ENCODE assay signal across 8 cellular contexts in genomic region chr12:69330475-69331473, GRCh38. TPM values are rescaled to one million over a fixed set of nuclear protein-coding genes. Genes with fewer than 3 reads are reported as not detected.
DNase-seq lines count a peak whose midpoint lies in the region; ATAC-seq and TF ChIP-seq lines count a peak whose summit lies in the region.

No MANE protein-coding gene starts in this region.

- peak; percentile 73 to 74 for ATAC-seq in CD4-positive, CD25-positive, alpha-beta regulatory T cell (ENCODE audit: low read depth in 2 of 2)
- peak; percentile 70 for ATAC-seq in GM19463 (IDR thresholded peaks at IDR 0.05; ENCODE audit: unreplicated experiment)
- peak; percentile 78 for ATAC-seq in activated CD4-positive, alpha-beta T cell treated with anti-CD3 and anti-CD28 coated beads for 36 hours

- peaks cover 27 to 61% (median 45%) of the 10 kb centered on the region in 4 donors for H3K4me1 Mint-ChIP-seq in CD4-positive, CD25-positive, alpha-beta regulatory T cell
- peaks cover 36% of the 10 kb centered on the region for H3K4me1 Mint-ChIP-seq in activated CD4-positive, alpha-beta T cell treated with anti-CD3 and anti-CD28 coated beads for 36 hours

- TF ChIP-seq CTCF in HL-60 (IDR thresholded peaks at IDR 0.05; ENCODE audit: insufficient read depth, low read length): no peak

- POLR2A ChIA-PET in activated CD4-positive, alpha-beta T cell treated with anti-CD3 and anti-CD28 coated beads for 36 hours (lab: Charles Lee): interaction anchor here (0.5 to 1.3 kb wide), 5 partner anchors 12 to 522 kb away, joined by 3 to 5 read pairs (median 3); no protein-coding TSS in a partner anchor

- CTCF ChIA-PET in activated CD4-positive, alpha-beta T cell treated with anti-CD3 and anti-CD28 coated beads for 36 hours (lab: Charles Lee): interaction anchor here (0.6 to 2.4 kb wide), 12 partner anchors 12 to 240 kb away, joined by 3 to 15 read pairs (median 4); no protein-coding TSS in a partner anchor

- H3K36me3 Mint-ChIP-seq in CD4-positive, CD25-positive, alpha-beta regulatory T cell: peaks cover 9% of the 10 kb centered on the region
- H3K36me3 Mint-ChIP-seq in activated CD4-positive, alpha-beta T cell treated with anti-CD3 and anti-CD28 coated beads for 36 hours (ENCODE audit: low read depth): no peaks in the 10 kb centered on the region

- intact Hi-C loops in activated CD4-positive, alpha-beta T cell treated with anti-CD3 and anti-CD28 coated beads for 36 hours (cut with DNase I, micrococcal nuclease): loop anchor here (1.0 to 10.0 kb wide), 3 partner anchors 27 to 176 kb away; no protein-coding TSS in a partner anchor

- H3K9me3 ChIP-seq in CD4-positive, CD25-positive, alpha-beta regulatory T cell (ENCODE audit: control insufficient read depth in 2 of 2, low read length in 2 of 2): no peaks in the 10 kb centered on the region

- DNase-seq in CD4-positive, CD25-positive, alpha-beta regulatory T cell: peak; percentile 40 to 89 (median 82)
- DNase-seq in HL-60 (ENCODE audit: low read depth in 1 of 2, low spot score in 1 of 2) (peak in 1 of 2 experiments; percentile 56), dermis blood vessel endothelial cell (peak; percentile 15), midbrain (lab: John Stamatoyannopoulos, UW) (peak; percentile 12), NCI-H345 treated with DMSO at 0.1 percent for 48 hours (lab: John Stamatoyannopoulos, UW; ENCODE audit: unreplicated experiment) (no peak)
- DNase-seq in activated CD4-positive, alpha-beta T cell treated with anti-CD3 and anti-CD28 coated beads for 36 hours: peak; percentile 72
- peak; percentile 67 for DNase-seq in stimulated activated CD8-positive, alpha-beta memory T cell treated with anti-CD3 and anti-CD28 coated beads, Interleukin-4, amount 100 ng/mL, for 48 hours

- H3K4me1 ChIP-seq in CD4-positive, CD25-positive, alpha-beta regulatory T cell (ENCODE audit: control insufficient read depth, insufficient read depth, low read length, poor library complexity, severe bottlenecking): peaks cover 39% of the 10 kb centered on the region

- no peaks in the 10 kb centered on the region for H3K9me3 Mint-ChIP-seq in CD4-positive, CD25-positive, alpha-beta regulatory T cell
- no peaks in the 10 kb centered on the region for H3K9me3 Mint-ChIP-seq in activated CD4-positive, alpha-beta T cell treated with anti-CD3 and anti-CD28 coated beads for 36 hours (ENCODE audit: low read depth)

- peak overlapping the region; percentile 85 to 100 (median 96) for H3K4me3 Mint-ChIP-seq in CD4-positive, CD25-positive, alpha-beta regulatory T cell
- peak overlapping the region; percentile 72 for H3K4me3 Mint-ChIP-seq in activated CD4-positive, alpha-beta T cell treated with anti-CD3 and anti-CD28 coated beads for 36 hours

- H3K27ac ChIP-seq in CD4-positive, CD25-positive, alpha-beta regulatory T cell (ENCODE audit: insufficient read depth, low read length, poor library complexity, severe bottlenecking): peak overlapping the region; percentile 87
- H3K27ac ChIP-seq in HL-60 (replicated peaks): peak overlapping the region; percentile 94

- peak overlapping the region; percentile 97 for H3K4me3 ChIP-seq in CD4-positive, CD25-positive, alpha-beta regulatory T cell (ENCODE audit: low read depth, low read length)
- peak overlapping the region; percentile 42 for H3K4me3 ChIP-seq in HL-60 (replicated peaks; ENCODE audit: insufficient read depth, low read length)

- H3K27ac Mint-ChIP-seq in CD4-positive, CD25-positive, alpha-beta regulatory T cell: peak overlapping the region; percentile 96 to 100 (median 96)
- peak overlapping the region; percentile 82 for H3K27ac Mint-ChIP-seq in activated CD4-positive, alpha-beta T cell treated with anti-CD3 and anti-CD28 coated beads for 36 hours

- H3K27me3 ChIP-seq in CD4-positive, CD25-positive, alpha-beta regulatory T cell (ENCODE audit: control insufficient read depth, insufficient read depth, low read length): no peaks in the 10 kb centered on the region
- no peaks in the 10 kb centered on the region for H3K27me3 ChIP-seq in HL-60 (ENCODE audit: insufficient read depth, poor library complexity, severe bottlenecking)

- H3K36me3 ChIP-seq in CD4-positive, CD25-positive, alpha-beta regulatory T cell (ENCODE audit: control insufficient read depth, insufficient read depth, low read length): no peaks in the 10 kb centered on the region

- H3K27me3 Mint-ChIP-seq in CD4-positive, CD25-positive, alpha-beta regulatory T cell: peaks cover 11% of the 10 kb centered on the region
- no peaks in the 10 kb centered on the region for H3K27me3 Mint-ChIP-seq in activated CD4-positive, alpha-beta T cell treated with anti-CD3 and anti-CD28 coated beads for 36 hours

RNA-seq across cellular contexts. Expression of gene LYZ, which starts 17.4 kb away (rescaled TPM):
- total RNA-seq in CD4-positive, CD25-positive, alpha-beta regulatory T cell: 1.0 TPM
- polyA plus RNA-seq in CD4-positive, CD25-positive, alpha-beta regulatory T cell: 10 to 100 TPM in 1 of 4 donors, 1 to 10 TPM in 2, under 1 TPM in 1; 0.95 to 17.6 (median 4.9) TPM
- total RNA-seq in activated CD4-positive, alpha-beta T cell treated with anti-CD3 and anti-CD28 coated beads for 36 hours: not detected
- not detected in 2 replicates for total RNA-seq in dermis blood vessel endothelial cell

RNA-seq across cellular contexts. Expression of gene YEATS4, which starts 28.8 kb away (rescaled TPM):
- total RNA-seq in CD4-positive, CD25-positive, alpha-beta regulatory T cell: 32.6 TPM
- 10 to 100 TPM; 47.9 to 75.7 (median 53.2) TPM for polyA plus RNA-seq in CD4-positive, CD25-positive, alpha-beta regulatory T cell
- 10 to 100 TPM; 55.4 to 59.8 TPM for total RNA-seq in activated CD4-positive, alpha-beta T cell treated with anti-CD3 and anti-CD28 coated beads for 36 hours
- 22.4 and 25.9 TPM in 2 replicates for total RNA-seq in dermis blood vessel endothelial cell
